Comparison of ENCODE assay signal across 8 cellular contexts in the genomic region with DNA sequence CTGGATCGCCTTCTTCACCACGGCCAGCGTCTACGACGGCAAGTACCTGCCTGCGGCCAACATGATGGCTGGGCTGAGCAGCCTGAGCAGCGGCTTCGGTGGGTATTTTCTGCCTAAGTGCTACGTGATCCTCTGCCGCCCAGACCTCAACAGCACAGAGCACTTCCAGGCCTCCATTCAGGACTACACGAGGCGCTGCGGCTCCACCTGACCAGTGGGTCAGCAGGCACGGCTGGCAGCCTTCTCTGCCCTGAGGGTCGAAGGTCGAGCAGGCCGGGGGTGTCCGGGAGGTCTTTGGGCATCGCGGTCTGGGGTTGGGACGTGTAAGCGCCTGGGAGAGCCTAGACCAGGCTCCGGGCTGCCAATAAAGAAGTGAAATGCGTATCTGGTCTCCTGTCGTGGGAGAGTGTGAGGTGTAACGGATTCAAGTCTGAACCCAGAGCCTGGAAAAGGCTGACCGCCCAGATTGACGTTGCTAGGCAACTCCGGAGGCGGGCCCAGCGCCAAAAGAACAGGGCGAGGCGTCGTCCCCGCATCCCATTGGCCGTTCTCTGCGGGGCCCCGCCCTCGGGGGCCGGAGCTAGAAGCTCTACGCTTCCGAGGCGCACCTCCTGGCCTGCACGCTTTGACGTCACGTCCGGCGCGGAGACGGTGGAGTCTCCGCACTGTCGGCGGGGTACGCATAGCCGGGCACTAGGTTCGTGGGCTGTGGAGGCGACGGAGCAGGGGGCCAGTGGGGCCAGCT. TPM values are rescaled to one million over a fixed set of nuclear protein-coding genes. Genes with fewer than 3 reads are reported as not detected.
DNase-seq lines count a peak whose midpoint lies in the region; ATAC-seq and TF ChIP-seq lines count a peak whose summit lies in the region.

A gene (plus strand): TSS at position 621 of the 745 bp plus-strand sequence. CDS start 616 bp downstream, outside the sequence.

- H3K27ac Mint-ChIP-seq in CD8-positive, alpha-beta memory T cell: peak within 1 kb of the TSS; percentile 87 to 98 (median 98)

- WGBS in lung, 2 donors: 12 to 18% methylated on average over 55 to 58 of the region's 58 CpGs

- peaks cover 0 to 13% (median 0%) of the 10 kb centered on the region in 3 donors for H3K36me3 Mint-ChIP-seq in CD8-positive, alpha-beta memory T cell

- H3K9me3 Mint-ChIP-seq in CD8-positive, alpha-beta memory T cell: no peaks in the 10 kb centered on the region

- POLR2A ChIA-PET in CD8-positive, alpha-beta memory T cell (lab: Charles Lee): interaction anchor here (0.6 to 4.0 kb wide), 8 partner anchors 9 to 205 kb away, joined by 3 to 64 read pairs (median 3); a partner anchor contains a TSS

- H3K4me1 Mint-ChIP-seq in CD8-positive, alpha-beta memory T cell: peaks cover 33 to 43% (median 36%) of the 10 kb centered on the region in 3 donors

- CTCF ChIA-PET in CD8-positive, alpha-beta memory T cell (lab: Charles Lee): interaction anchor here (0.7 to 5.2 kb wide), 7 partner anchors 9 to 89 kb away, joined by 3 to 28 read pairs (median 4); a partner anchor contains a TSS

- H3K27me3 Mint-ChIP-seq in CD8-positive, alpha-beta memory T cell: no peaks in the 10 kb centered on the region

- no peaks in the 10 kb centered on the region for H3K27me3 ChIP-seq in CD8-positive, alpha-beta memory T cell (ENCODE audit: insufficient read depth, low read length, poor library complexity, severe bottlenecking)
- H3K27me3 ChIP-seq in lung (ENCODE audit: control insufficient read depth, insufficient read depth): no peaks in the 10 kb centered on the region

- no peaks in the 10 kb centered on the region for H3K36me3 ChIP-seq in CD8-positive, alpha-beta memory T cell (ENCODE audit: insufficient read depth, low read length)
- no peaks in the 10 kb centered on the region for H3K36me3 ChIP-seq in lung (ENCODE audit: control insufficient read depth in 2 of 2, insufficient read depth in 2 of 2, low read length in 2 of 2)

- ATAC-seq in GM19468 (IDR thresholded peaks at IDR 0.05; ENCODE audit: extremely low read depth, unreplicated experiment) (peak; percentile 87), lung (ENCODE audit: insufficient read depth, low FRiP score) (peak; percentile 97)

- no peaks in the 10 kb centered on the region for H3K9me3 ChIP-seq in CD8-positive, alpha-beta memory T cell (ENCODE audit: low read length)
- no peaks in the 10 kb centered on the region for H3K9me3 ChIP-seq in lung (ENCODE audit: control insufficient read depth in 2 of 2, insufficient read depth in 1 of 2, low read length in 1 of 2)

- H3K4me3 Mint-ChIP-seq in CD8-positive, alpha-beta memory T cell: peak within 1 kb of the TSS; percentile 89 to 99 (median 96)

- peaks cover 30% of the 10 kb centered on the region for H3K4me1 ChIP-seq in CD8-positive, alpha-beta memory T cell (ENCODE audit: insufficient read depth, low read length)
- peaks cover 0 to 8% of the 10 kb centered on the region in 2 donors for H3K4me1 ChIP-seq in lung (ENCODE audit: control insufficient read depth in 2 of 2, insufficient read depth in 2 of 2, low read length in 2 of 2)

- no peak for TF ChIP-seq CTCF in lung (IDR thresholded peaks at IDR 0.05; ENCODE audit: control extremely low read depth, extremely low read depth)

- H3K27ac ChIP-seq in CD8-positive, alpha-beta memory T cell (ENCODE audit: low read depth, low read length): peak within 1 kb of the TSS; percentile 88
- peak within 1 kb of the TSS; percentile 88 to 96 for H3K27ac ChIP-seq in lung (ENCODE audit: low read depth in 1 of 2, low read length in 1 of 2)

- H3K4me3 ChIP-seq in CD8-positive, alpha-beta memory T cell (ENCODE audit: low read length): peak within 1 kb of the TSS; percentile 85
- peak within 1 kb of the TSS; percentile 75 for H3K4me3 ChIP-seq in lung

- peak; percentile 95 to 98 (median 96) for DNase-seq in CD8-positive, alpha-beta memory T cell
- peak; percentile 87 for DNase-seq in HS-5 (ENCODE audit: low read depth)
- DNase-seq in NK-92 treated with Interleukin-12 subunit alpha and Interleukin-12 subunit beta, amount 100 ng/mL, for 24 hours (lab: John Stamatoyannopoulos, UW): peak; percentile 96
- peak; percentile 97 for DNase-seq in activated CD8-positive, alpha-beta memory T cell treated with anti-CD3 and anti-CD28 coated beads for 24 hours
- peak; percentile 96 for DNase-seq in effector CD4-positive, alpha-beta T cell
- peak; percentile 100 for DNase-seq in lung (ENCODE audit: low spot score)
- DNase-seq in stimulated activated CD4-positive, alpha-beta T cell treated with anti-CD3 and anti-CD28 coated beads, TNF-alpha, amount 100 ng/mL, for 4 hours (ENCODE audit: low read depth in 3 of 3): peak; percentile 91 to 93 (median 93)

RNA-seq across cellular contexts. Expression of the gene that starts here (rescaled TPM):
- total RNA-seq in CD8-positive, alpha-beta memory T cell: 10 to 100 TPM; 25.0 to 31.7 TPM
- 24.1 TPM for polyA plus RNA-seq in CD8-positive, alpha-beta memory T cell
- 10 to 100 TPM; 21.6 to 41.3 TPM for total RNA-seq in lung
- polyA plus RNA-seq in lung: 10 to 100 TPM; 33.0 to 35.5 TPM

Comparison
In these comparisons a context has a peak if more than half of its experiments do, and no peak if none do; other contexts are left out.
1. Peak in every context shown above with its lines: DNase-seq, ATAC-seq, H3K4me3 ChIP-seq and H3K27ac ChIP-seq.